ENCODE assay signal across 15 cellular contexts in genomic region chr10:100909506-100910260, GRCh38. TPM values are rescaled to one million over a fixed set of nuclear protein-coding genes. Genes with fewer than 3 reads are reported as not detected.
DNase-seq lines count a peak whose midpoint lies in the region; ATAC-seq, FAIRE-seq and TF ChIP-seq lines count a peak whose summit lies in the region.
"Had no signal": no experiment of that assay in that cellular context is flagged by ENCODE, and none has a peak within 500 bp of the region (broad histone marks: within the 10 kb centered on the region; RNA-seq: fewer than 3 reads in every experiment).

No MANE protein-coding gene starts in this region.

- in situ Hi-C loops in HepG2 (cut with HindIII; ENCODE audit: extremely low pct_ligation_motif_present, low pct_unique_long_range_greater_than_20kb) = no loop called here

- no peak for ATAC-seq in HepG2
- ATAC-seq in right lobe of liver = no peak
- ATAC-seq in HG02973 (IDR thresholded peaks at IDR 0.05; ENCODE audit: unreplicated experiment) = no peak
- ATAC-seq in GM18502 (IDR thresholded peaks at IDR 0.05; ENCODE audit: poor library complexity, unreplicated experiment) = no peak
- ATAC-seq: Panc1 had no signal

- BruUV-seq in HepG2 (replicated peaks; lab: Mats Ljungman, UMichigan) = no TSS peak

- intact Hi-C loops in HepG2 (cut with micrococcal nuclease; ENCODE audit: unreplicated experiment) (no loop called here), right lobe of liver (cut with DNase I) (no loop called here)

- H3K36me3 ChIP-seq in HepG2 (replicated peaks in 1 of 2; ENCODE audit: control insufficient read depth in 1 of 2, insufficient read depth in 2 of 2, low read length in 2 of 2) (no peaks in the 10 kb centered on the region), right lobe of liver (no peaks in the 10 kb centered on the region)
- H3K36me3 ChIP-seq in CD8-positive, alpha-beta memory T cell (ENCODE audit: insufficient read depth, low read length) = no peaks in the 10 kb centered on the region
- H3K36me3 ChIP-seq: colonic mucosa had no signal

- DNase-seq in HepG2 (ENCODE audit: low spot score) = no peak
- no peak for DNase-seq in right lobe of liver
- DNase-seq in left kidney (ENCODE audit: low read depth, low spot score) = peak; percentile 92
- DNase-seq in cerebellum (ENCODE audit: low spot score) = no peak
- no peak for DNase-seq in CD8-positive, alpha-beta memory T cell
- DNase-seq: activated B cell treated with CpG ODN at 0.5 μM for 24 hours; activated effector memory CD4-positive, alpha-beta T cell treated with anti-CD3 and anti-CD28 coated beads, Interleukin-2, amount 50 U/mL, for 16 hours; AML-193; colonic mucosa; midbrain had no signal

- TF ChIP-seq EP300 in HepG2 (IDR thresholded peaks at IDR 0.05; ENCODE audit: low read depth in 2 of 2, low read length in 2 of 2) (no peak), HepG2 (CRISPR knock-in tag; IDR thresholded peaks at IDR 0.05; ENCODE audit: borderline replicate concordance) (no peak)

- POLR2A ChIA-PET in HepG2 (lab: Yijun Ruan, JAX) = interaction anchor here (1.3 kb wide), 1 partner anchor 75 kb away, joined by 3 read pairs; no protein-coding TSS in a partner anchor
- POLR2A ChIA-PET in CD8-positive, alpha-beta memory T cell (lab: Charles Lee) = no interaction called here

- CTCF ChIA-PET in HepG2 (lab: Yijun Ruan, JAX; ENCODE audit: low intra/inter-chr PET ratio, low total read pairs) = no interaction called here
- CTCF ChIA-PET in CD8-positive, alpha-beta memory T cell (lab: Charles Lee) = no interaction called here

- FAIRE-seq in HepG2 (lab: Jason Lieb, UNC) (peak; percentile 26), TTC549 (lab: Jason Lieb, UNC) (peak; percentile 96)

- H3K9ac ChIP-seq in HepG2 (ENCODE audit: insufficient read depth, low read depth, low read length) = 0 out of 2 replicates have a peak overlapping the region, but pooled peaks have one; percentile 1

- peaks cover 76% of the 10 kb centered on the region for H3K4me1 ChIP-seq in HepG2 (ENCODE audit: insufficient read depth, low read length)
- H3K4me1 ChIP-seq in right lobe of liver = peaks cover 0 to 18% (median 7%) of the 10 kb centered on the region in 4 donors
- peaks cover 21% of the 10 kb centered on the region for H3K4me1 ChIP-seq in CD8-positive, alpha-beta memory T cell (ENCODE audit: insufficient read depth, low read length)
- H3K4me1 ChIP-seq: colonic mucosa had no signal

- WGBS in HepG2 (ENCODE audit: low lambda C conversion rate) = 67% methylated on average over 5 of the region's 5 CpGs
- WGBS in right lobe of liver (ENCODE audit: insufficient coverage, low coverage, low lambda C conversion rate, missing lambda C conversion rate) = 34% methylated on average over 5 of the region's 5 CpGs

- TF ChIP-seq POLR2A in HepG2 (IDR thresholded peaks at IDR 0.05; ENCODE audit: insufficient read depth in 1 of 2, low read depth in 2 of 2, low read length in 2 of 2) (no peak), right lobe of liver (IDR thresholded peaks at IDR 0.05) (no peak)

- peaks cover 29 to 41% (median 36%) of the 10 kb centered on the region in 3 donors for H3K4me1 Mint-ChIP-seq in CD8-positive, alpha-beta memory T cell

- H4K20me1 ChIP-seq in HepG2 (ENCODE audit: insufficient read depth, low read length) = peaks cover 11% of the 10 kb centered on the region; the same call in 1 of the 2 replicates

- peaks cover 0 to 15% (median 0%) of the 10 kb centered on the region in 3 donors for H3K36me3 Mint-ChIP-seq in CD8-positive, alpha-beta memory T cell

- no peaks in the 10 kb centered on the region for H3K9me3 Mint-ChIP-seq in CD8-positive, alpha-beta memory T cell
- H3K9me3 Mint-ChIP-seq: activated B cell treated with CpG ODN at 0.5 μM for 24 hours had no signal

- H3K27me3 Mint-ChIP-seq in CD8-positive, alpha-beta memory T cell = no peaks in the 10 kb centered on the region
- H3K27me3 Mint-ChIP-seq: activated B cell treated with CpG ODN at 0.5 μM for 24 hours had no signal

- no peak overlapping the region for H3K27ac Mint-ChIP-seq in CD8-positive, alpha-beta memory T cell
- H3K27ac Mint-ChIP-seq: activated B cell treated with CpG ODN at 0.5 μM for 24 hours had no signal

- H2AFZ ChIP-seq in HepG2 (ENCODE audit: low read length) = peak overlapping the region; percentile 39

- H3K9me3 ChIP-seq in HepG2 (ENCODE audit: low read length) = no peaks in the 10 kb centered on the region
- H3K9me3 ChIP-seq in right lobe of liver = no peaks in the 10 kb centered on the region
- H3K9me3 ChIP-seq in CD8-positive, alpha-beta memory T cell (ENCODE audit: low read length) = no peaks in the 10 kb centered on the region
- H3K9me3 ChIP-seq: colonic mucosa had no signal

- H3K4me3 ChIP-seq in HepG2 (replicated peaks in 1 of 3; ENCODE audit: insufficient read depth in 1 of 3, low read depth in 2 of 3, low read length in 3 of 3) (no peak overlapping the region), right lobe of liver (no peak overlapping the region)
- no peak overlapping the region for H3K4me3 ChIP-seq in CD8-positive, alpha-beta memory T cell (ENCODE audit: low read length)
- H3K4me3 ChIP-seq: colonic mucosa, skin epidermis had no signal

- H3K27ac ChIP-seq in HepG2 (ENCODE audit: extremely low read length, insufficient read depth, low read length) (peak overlapping the region; percentile 36), right lobe of liver (no peak overlapping the region)
- no peak overlapping the region for H3K27ac ChIP-seq in CD8-positive, alpha-beta memory T cell (ENCODE audit: low read depth, low read length)
- H3K27ac ChIP-seq: colonic mucosa had no signal

- no peaks in the 10 kb centered on the region for H3K27me3 ChIP-seq in HepG2 (ENCODE audit: control insufficient read depth in 1 of 2, insufficient read depth in 2 of 2, low read length in 2 of 2)
- no peaks in the 10 kb centered on the region for H3K27me3 ChIP-seq in right lobe of liver
- H3K27me3 ChIP-seq in CD8-positive, alpha-beta memory T cell (ENCODE audit: insufficient read depth, low read length, poor library complexity, severe bottlenecking) = no peaks in the 10 kb centered on the region
- H3K27me3 ChIP-seq: colonic mucosa had no signal

- 0 out of 2 replicates have a peak overlapping the region, but pooled peaks have one; percentile 32 for H3K4me2 ChIP-seq in HepG2 (ENCODE audit: low read depth, low read length)

- peaks cover 17% of the 10 kb centered on the region for H3K79me2 ChIP-seq in HepG2 (ENCODE audit: insufficient read depth, low read length)

- H3K4me3 Mint-ChIP-seq in CD8-positive, alpha-beta memory T cell = peak overlapping the region in 1 of 7 donors; percentile 9
- H3K4me3 Mint-ChIP-seq: activated B cell treated with CpG ODN at 0.5 μM for 24 hours had no signal

- no peak for TF ChIP-seq RAD21 in HepG2 (CRISPR knock-in tag; IDR thresholded peaks at IDR 0.05)

- TF ChIP-seq CTCF in HepG2 (CRISPR knock-in tag; IDR thresholded peaks at IDR 0.05) = no peak
- TF ChIP-seq CTCF in right lobe of liver (IDR thresholded peaks at IDR 0.05) = no peak

RNA-seq across cellular contexts. Expression of gene SLF2, which starts 3.1 kb away (rescaled TPM):
- total RNA-seq in HepG2 (2016; rRNA removed; fragmentation: Illumina TruSeq; extraction: Trizol) = 48.1 and 59.8 TPM in 2 replicates
- 35.7 and 39.2 TPM in 2 replicates for total RNA-seq in HepG2 (2016; cell fraction: cytosol; rRNA removed; fragmentation: Illumina TruSeq; extraction: Trizol; ENCODE audit: low read depth)
- total RNA-seq in HepG2 (2016; cell fraction: insoluble cytoplasmic fraction; rRNA removed; fragmentation: Illumina TruSeq; extraction: Trizol) = 48.7 and 55.8 TPM in 2 replicates
- total RNA-seq in HepG2 (2016; cell fraction: membrane; rRNA removed; fragmentation: Illumina TruSeq; extraction: Trizol) = 37.2 and 42.1 TPM in 2 replicates
- 58.3 and 64.6 TPM in 2 replicates for total RNA-seq in HepG2 (2016; cell fraction: nucleus; rRNA removed; fragmentation: Illumina TruSeq; extraction: Trizol)
- 12.2 and 12.6 TPM in 2 replicates for polyA plus RNA-seq in HepG2 (2011; rRNA removed)
- 5.8 and 6.0 TPM in 2 replicates for polyA plus RNA-seq in HepG2 (2011; cell fraction: cytosol; rRNA removed)
- polyA plus RNA-seq in HepG2 (2011; cell fraction: nucleus; rRNA removed) = 18.9 and 23.2 TPM in 2 replicates
- polyA plus RNA-seq in HepG2 (2012) = 15.3 and 20.8 TPM in 2 replicates
- 3.5 and 4.7 TPM in 2 replicates for polyA plus RNA-seq in HepG2 (2016; cell fraction: cytosol; fragmentation: Illumina TruSeq; extraction: Trizol; ENCODE audit: low read depth)
- polyA plus RNA-seq in HepG2 (2016; cell fraction: insoluble cytoplasmic fraction; fragmentation: Illumina TruSeq; extraction: Trizol; ENCODE audit: low read depth) = 30.2 and 31.7 TPM in 2 replicates
- polyA plus RNA-seq in HepG2 (2016; cell fraction: membrane; fragmentation: Illumina TruSeq; extraction: Trizol; ENCODE audit: low read depth) = 7.6 and 8.6 TPM in 2 replicates
- polyA plus RNA-seq in HepG2 (2016; cell fraction: nucleus; fragmentation: Illumina TruSeq; extraction: Trizol; ENCODE audit: insufficient read depth, low read depth) = 55.6 and 64.3 TPM in 2 replicates
- polyA minus RNA-seq in HepG2 (2011; rRNA and poly(A)+ RNA removed; ENCODE audit: low replicate concordance) = 9.0 and 14.8 TPM in 2 replicates
- polyA minus RNA-seq in HepG2 (2011; cell fraction: cytosol; rRNA and poly(A)+ RNA removed) = 15.4 and 17.1 TPM in 2 replicates
- 88.7 and 96.8 TPM in 2 replicates for polyA minus RNA-seq in HepG2 (2011; cell fraction: nucleus; rRNA and poly(A)+ RNA removed)
- total RNA-seq in right lobe of liver = 10 to 100 TPM in 3 of 6 experiments, 1 to 10 TPM in 3; 7.1 to 14.2 (median 10.0) TPM
- 62.5 TPM for total RNA-seq in cerebellum
- total RNA-seq in CD8-positive, alpha-beta memory T cell = 10 to 100 TPM; 35.4 to 36.1 TPM
- polyA plus RNA-seq in CD8-positive, alpha-beta memory T cell = 13.9 TPM

RNA-seq across cellular contexts. Expression of gene SEMA4G, which starts 59.6 kb away (rescaled TPM):
- total RNA-seq in HepG2 (2016; rRNA removed; fragmentation: Illumina TruSeq; extraction: Trizol) (42.9 and 46.2 TPM in 2 replicates), right lobe of liver (100 to 1,000 TPM in 1 of 6 experiments, 10 to 100 TPM in 5; 24.7 to 129 (median 38.4) TPM), cerebellum (11.0 TPM)
- 16.2 and 18.7 TPM in 2 replicates for total RNA-seq in HepG2 (2016; cell fraction: cytosol; rRNA removed; fragmentation: Illumina TruSeq; extraction: Trizol; ENCODE audit: low read depth)
- total RNA-seq in HepG2 (2016; cell fraction: insoluble cytoplasmic fraction; rRNA removed; fragmentation: Illumina TruSeq; extraction: Trizol) = 33.8 and 43.7 TPM in 2 replicates
- 46.0 and 52.4 TPM in 2 replicates for total RNA-seq in HepG2 (2016; cell fraction: membrane; rRNA removed; fragmentation: Illumina TruSeq; extraction: Trizol)
- 54.5 and 68.3 TPM in 2 replicates for total RNA-seq in HepG2 (2016; cell fraction: nucleus; rRNA removed; fragmentation: Illumina TruSeq; extraction: Trizol)
- polyA plus RNA-seq in HepG2 (2011; rRNA removed) = 207 and 236 TPM in 2 replicates
- polyA plus RNA-seq in HepG2 (2011; cell fraction: cytosol; rRNA removed) = 169 and 172 TPM in 2 replicates
- polyA plus RNA-seq in HepG2 (2011; cell fraction: nucleus; rRNA removed) = 405 and 408 TPM in 2 replicates
- polyA plus RNA-seq in HepG2 (2012) = 154 and 177 TPM in 2 replicates
- 29.3 and 33.1 TPM in 2 replicates for polyA plus RNA-seq in HepG2 (2016; cell fraction: cytosol; fragmentation: Illumina TruSeq; extraction: Trizol; ENCODE audit: low read depth)
- polyA plus RNA-seq in HepG2 (2016; cell fraction: insoluble cytoplasmic fraction; fragmentation: Illumina TruSeq; extraction: Trizol; ENCODE audit: low read depth) = 87.9 and 114 TPM in 2 replicates
- 97.4 TPM in 2 replicates for polyA plus RNA-seq in HepG2 (2016; cell fraction: membrane; fragmentation: Illumina TruSeq; extraction: Trizol; ENCODE audit: low read depth)
- polyA plus RNA-seq in HepG2 (2016; cell fraction: nucleus; fragmentation: Illumina TruSeq; extraction: Trizol; ENCODE audit: insufficient read depth, low read depth) = 269 and 299 TPM in 2 replicates
- polyA minus RNA-seq in HepG2 (2011; rRNA and poly(A)+ RNA removed; ENCODE audit: low replicate concordance) = 0.84 and 364 TPM in 2 replicates
- polyA minus RNA-seq in HepG2 (2011; cell fraction: cytosol; rRNA and poly(A)+ RNA removed) = 105 and 111 TPM in 2 replicates
- polyA minus RNA-seq in HepG2 (2011; cell fraction: nucleus; rRNA and poly(A)+ RNA removed) = 100 and 101 TPM in 2 replicates
- total RNA-seq in CD8-positive, alpha-beta memory T cell = under 1 TPM; 0.49 to 0.57 TPM
- 0.06 TPM for polyA plus RNA-seq in CD8-positive, alpha-beta memory T cell
